10 cellular contexts compared by ENCODE assay signal in the genomic region with DNA sequence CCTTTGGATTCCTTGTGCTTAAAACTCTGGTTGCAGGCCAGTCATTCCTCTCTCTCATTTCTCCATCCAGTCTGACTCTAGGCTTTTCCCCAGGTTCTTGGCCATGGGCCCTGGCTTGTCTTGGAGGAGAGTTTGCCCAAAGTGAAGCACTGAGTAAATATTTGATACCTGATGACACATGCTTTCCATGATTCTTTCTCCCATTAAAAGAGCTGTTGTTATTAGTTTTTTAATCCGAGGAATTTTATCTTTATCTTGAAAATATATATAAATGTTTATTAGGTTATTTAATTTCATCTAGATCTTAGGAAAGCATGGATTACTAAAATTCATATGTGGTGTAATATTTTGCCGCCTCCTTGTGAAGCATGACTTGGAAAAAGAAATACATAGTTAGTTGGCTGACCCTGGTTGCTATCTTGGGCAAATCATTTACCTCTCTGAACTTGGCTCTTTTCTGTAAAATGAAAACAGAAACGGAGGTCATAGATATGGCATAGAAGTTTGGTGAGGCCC.
DNase-seq lines count a peak whose midpoint lies in the region; ATAC-seq and TF ChIP-seq lines count a peak whose summit lies in the region.
"Had no signal": no experiment of that assay in that cellular context is flagged by ENCODE, and none has a peak within 500 bp of the region (broad histone marks: within the 10 kb centered on the region; RNA-seq: fewer than 3 reads in every experiment).

No MANE protein-coding gene starts in this region.

- peaks cover 2% of the 10 kb centered on the region for H3K4me1 ChIP-seq in ovary (ENCODE audit: insufficient read depth)

- TF ChIP-seq CTCF in BJ (IDR thresholded peaks at IDR 0.05; ENCODE audit: insufficient read depth, low read depth, low read length), result no peak
- no peak for TF ChIP-seq CTCF in ovary (IDR thresholded peaks at IDR 0.05)

- WGBS in ovary, 3 donors, result 15 to 23% (median 17%) methylated on average over 3 of the region's 3 CpGs

- TF ChIP-seq EP300 in ovary (IDR thresholded peaks at IDR 0.05), result no peak

- CTCF ChIA-PET in BJ (lab: Yijun Ruan, JAX), result interaction anchor here (0.7 to 1.8 kb wide), 2 partner anchors 10 to 53 kb away, joined by 3 to 4 read pairs; no protein-coding TSS in a partner anchor

- H3K4me3 ChIP-seq in BJ (ENCODE audit: low read depth, low read length) (no peak overlapping the region), ovary (no peak overlapping the region)

- H3K27ac ChIP-seq in ovary, result no peak overlapping the region

- DNase-seq in BJ (ENCODE audit: low read depth), result peak; percentile 83
- peak; percentile 71 for DNase-seq in RPMI7951 (ENCODE audit: low read depth)
- DNase-seq in fibroblast of peridontal ligament (ENCODE audit: extremely low read depth), result peak; percentile 86
- peak; percentile 27 to 53 (median 37) for DNase-seq in ovary
- DNase-seq in superior temporal gyrus (ENCODE audit: extremely low spot score), result no peak
- no peak for DNase-seq in erythroblast (lab: John Stamatoyannopoulos, UW)
- DNase-seq: activated CD8-positive, alpha-beta T cell treated with anti-CD3 and anti-CD28 coated beads for 36 hours; DMS79 had no signal

- no peaks in the 10 kb centered on the region for H3K9me3 ChIP-seq in ovary

- intact Hi-C loops in ovary (cut with DNase I), result loop anchor here in 1 of 4 donors (5.0 kb wide), 1 partner anchor 1665 kb away; no protein-coding TSS in a partner anchor

- POLR2A ChIA-PET in BJ (lab: Charles Lee), result interaction anchor here (0.6 kb wide), 1 partner anchor 1541 kb away, joined by 13 read pairs; no protein-coding TSS in a partner anchor

- H3K27me3 ChIP-seq in BJ (ENCODE audit: control insufficient read depth, insufficient read depth, low read length) (no peaks in the 10 kb centered on the region), ovary (no peaks in the 10 kb centered on the region)

- no peak for TF ChIP-seq POLR2A in ovary (IDR thresholded peaks at IDR 0.05)
- no peak for TF ChIP-seq POLR2A in erythroblast (IDR thresholded peaks at IDR 0.05; ENCODE audit: low read length)

- H3K36me3 ChIP-seq in BJ (ENCODE audit: control insufficient read depth, insufficient read depth, low read length), result no peaks in the 10 kb centered on the region
- H3K36me3 ChIP-seq in ovary, result no peaks in the 10 kb centered on the region

- no peak for ATAC-seq in GM18502 (IDR thresholded peaks at IDR 0.05; ENCODE audit: poor library complexity, unreplicated experiment)
- no peak for ATAC-seq in HG03045 (IDR thresholded peaks at IDR 0.05; ENCODE audit: unreplicated experiment)
- ATAC-seq: activated CD8-positive, alpha-beta T cell treated with anti-CD3 and anti-CD28 coated beads for 36 hours had no signal

Comparison
In these comparisons a context has a peak if more than half of its experiments do, and no peak if none do; other contexts are left out.
1. DNase-seq: peak in BJ (single experiment), RPMI7951 (single experiment), fibroblast of peridontal ligament (single experiment) and ovary (5 of 5); none in superior temporal gyrus (single experiment) and erythroblast (0 of 2).